In the genomic region with DNA sequence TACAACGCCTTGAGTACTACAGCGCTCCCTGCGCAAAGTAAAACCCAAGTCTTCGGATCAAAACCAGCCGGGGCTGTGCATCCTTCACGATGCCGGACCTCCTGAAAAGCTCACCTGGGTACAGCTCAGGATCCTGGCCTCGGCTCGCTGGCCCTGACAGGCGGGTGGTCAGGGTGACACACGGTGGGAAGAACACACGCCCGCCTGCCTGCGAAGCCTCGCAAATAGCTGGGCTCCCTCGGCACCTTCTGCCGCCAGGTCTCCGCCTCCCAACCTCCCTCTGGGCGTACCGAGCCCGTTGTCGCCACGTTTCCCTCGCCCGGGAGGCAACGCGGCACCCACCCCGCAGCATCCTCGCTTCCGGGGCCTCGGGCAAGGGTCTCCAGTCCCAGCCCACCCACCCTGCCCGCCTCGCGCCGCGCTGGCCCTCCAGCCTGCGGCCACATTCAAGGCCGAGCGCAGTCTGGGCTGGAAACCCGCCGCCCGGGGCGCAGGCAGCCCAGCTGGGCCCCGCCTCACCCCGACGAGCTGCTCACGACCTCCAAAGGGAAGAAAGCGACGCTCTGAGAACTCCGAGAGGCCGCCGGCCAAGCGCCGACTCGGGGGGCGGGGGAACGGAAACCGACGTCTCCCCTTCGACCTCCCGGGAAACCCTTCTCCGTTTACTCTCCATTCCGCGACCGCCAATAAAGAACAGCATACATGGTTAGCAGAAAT, we compare ENCODE assay signal across 8 cellular contexts. TPM values are rescaled to one million over a fixed set of nuclear protein-coding genes. Genes with fewer than 3 reads are reported as not detected.
DNase-seq lines count a peak whose midpoint lies in the region; ATAC-seq and TF ChIP-seq lines count a peak whose summit lies in the region.

No MANE protein-coding gene starts in this region.

- peak overlapping the region; percentile 90 to 98 (median 94) for H3K4me3 Mint-ChIP-seq in CD8-positive, alpha-beta memory T cell

- intact Hi-C loops in left ventricle myocardium inferior (cut with micrococcal nuclease) (no loop called here), prostate gland (cut with DNase I) (loop anchor here (5.0 to 10.0 kb wide), 3 partner anchors 93 to 759 kb away; partner anchors contain the start of genes HERC6 and SPARCL1)

- DNase-seq in CD8-positive, alpha-beta memory T cell = peak; percentile 69 to 87 (median 77)
- DNase-seq in T-helper 2 cell (peak; percentile 44 to 81 (median 70)), amniotic epithelial cell (ENCODE audit: low read depth) (peak; percentile 48), left ventricle myocardium inferior (peak; percentile 53), prostate gland (ENCODE audit: low spot score) (peak; percentile 53)

- under 1% methylated on average over 65 of the region's 65 CpGs for WGBS in HUES64
- WGBS in prostate gland = under 1% methylated on average over 64 of the region's 65 CpGs
- WGBS in urinary bladder = under 1% methylated on average over 65 of the region's 65 CpGs

- peak; percentile 13 for ATAC-seq in GM21423 (IDR thresholded peaks at IDR 0.05; ENCODE audit: unreplicated experiment)

- H3K27me3 Mint-ChIP-seq in CD8-positive, alpha-beta memory T cell = peaks cover 0 to 1% of the 10 kb centered on the region in 2 donors

- peak overlapping the region; percentile 97 to 100 (median 99) for H3K27ac Mint-ChIP-seq in CD8-positive, alpha-beta memory T cell

- no peaks in the 10 kb centered on the region for H3K27me3 ChIP-seq in CD8-positive, alpha-beta memory T cell (ENCODE audit: insufficient read depth, low read length, poor library complexity, severe bottlenecking)
- H3K27me3 ChIP-seq in HUES64 (ENCODE audit: insufficient read depth, low read length) (peaks cover 36% of the 10 kb centered on the region), left ventricle myocardium inferior (ENCODE audit: low read depth) (no peaks in the 10 kb centered on the region), prostate gland (replicated peaks; ENCODE audit: insufficient read depth) (no peaks in the 10 kb centered on the region)

- peak overlapping the region; percentile 91 for H3K4me3 ChIP-seq in CD8-positive, alpha-beta memory T cell (ENCODE audit: low read length)
- H3K4me3 ChIP-seq in HUES64 (ENCODE audit: low read length) (peak overlapping the region; percentile 93), left ventricle myocardium inferior (peak overlapping the region; percentile 94), prostate gland (peak overlapping the region; percentile 80 to 92), urinary bladder (ENCODE audit: low read depth, low read length) (peak overlapping the region; percentile 86)

- H3K36me3 Mint-ChIP-seq in CD8-positive, alpha-beta memory T cell = peaks cover 0 to 18% (median 0%) of the 10 kb centered on the region in 3 donors

- H3K27ac ChIP-seq in CD8-positive, alpha-beta memory T cell (ENCODE audit: low read depth, low read length) = peak overlapping the region; percentile 99
- peak overlapping the region; percentile 88; the same call in 1 of the 2 replicates for H3K27ac ChIP-seq in HUES64 (ENCODE audit: low read depth, low read length)
- peak overlapping the region; percentile 93 for H3K27ac ChIP-seq in left ventricle myocardium inferior (replicated peaks)
- H3K27ac ChIP-seq in prostate gland = peak overlapping the region; percentile 99
- H3K27ac ChIP-seq in urinary bladder (ENCODE audit: low read depth) = peak overlapping the region; percentile 96

- H3K4me1 ChIP-seq in CD8-positive, alpha-beta memory T cell (ENCODE audit: insufficient read depth, low read length) = peaks cover 44% of the 10 kb centered on the region
- H3K4me1 ChIP-seq in HUES64 (ENCODE audit: insufficient read depth, low read length) (peaks cover 6% of the 10 kb centered on the region; the same call in 1 of the 2 replicates), left ventricle myocardium inferior (peaks cover 60% of the 10 kb centered on the region), prostate gland (replicated peaks) (peaks cover under 1% of the 10 kb centered on the region), urinary bladder (ENCODE audit: insufficient read depth) (no peaks in the 10 kb centered on the region)

- POLR2A ChIA-PET in CD8-positive, alpha-beta memory T cell (lab: Charles Lee) = interaction anchor here (0.7 to 3.1 kb wide), 18 partner anchors 8 to 1348 kb away, joined by 3 to 71 read pairs (median 5); partner anchors contain the start of genes HERC3, HERC5, HERC6 and HSD17B11

- no peaks in the 10 kb centered on the region for H3K36me3 ChIP-seq in CD8-positive, alpha-beta memory T cell (ENCODE audit: insufficient read depth, low read length)
- H3K36me3 ChIP-seq in HUES64 (ENCODE audit: insufficient read depth, low read length) (no peaks in the 10 kb centered on the region), left ventricle myocardium inferior (no peaks in the 10 kb centered on the region), prostate gland (no peaks in the 10 kb centered on the region), urinary bladder (ENCODE audit: insufficient read depth) (no peaks in the 10 kb centered on the region)

- peak; percentile 35 for TF ChIP-seq POLR2A in prostate gland (IDR thresholded peaks at IDR 0.05)

- H3K4me1 Mint-ChIP-seq in CD8-positive, alpha-beta memory T cell = peaks cover 50 to 57% (median 57%) of the 10 kb centered on the region in 3 donors

- H3K9me3 ChIP-seq in CD8-positive, alpha-beta memory T cell (ENCODE audit: low read length) = no peaks in the 10 kb centered on the region
- H3K9me3 ChIP-seq in HUES64 (ENCODE audit: insufficient read depth, low read depth, low read length) = no peaks in the 10 kb centered on the region
- no peaks in the 10 kb centered on the region for H3K9me3 ChIP-seq in left ventricle myocardium inferior (replicated peaks)
- H3K9me3 ChIP-seq in prostate gland = no peaks in the 10 kb centered on the region

- no peaks in the 10 kb centered on the region for H3K9me3 Mint-ChIP-seq in CD8-positive, alpha-beta memory T cell

- CTCF ChIA-PET in CD8-positive, alpha-beta memory T cell (lab: Charles Lee) = interaction anchor here (0.8 to 3.8 kb wide), 16 partner anchors 8 to 1349 kb away, joined by 3 to 24 read pairs (median 6); partner anchors contain the start of genes AFF1, HERC5 and HERC6

- TF ChIP-seq CTCF in left ventricle myocardium inferior (IDR thresholded peaks at IDR 0.05; ENCODE audit: borderline replicate concordance) = peak; percentile 20
- peak in 1 of 4 experiments; percentile 2 for TF ChIP-seq CTCF in prostate gland (IDR thresholded peaks at IDR 0.05)

- H3K9ac ChIP-seq in HUES64 (ENCODE audit: low read depth, low read length) = peak overlapping the region; percentile 78

RNA-seq across cellular contexts. Expression of gene PPM1K, which starts 0.5 kb away (rescaled TPM):
- total RNA-seq in CD8-positive, alpha-beta memory T cell = 10 to 100 TPM; 38.2 to 44.3 TPM
- 81.9 TPM for polyA plus RNA-seq in CD8-positive, alpha-beta memory T cell
- polyA plus RNA-seq in HUES64 (2013, experiment 1 of 2) = 3.5 TPM
- polyA plus RNA-seq in HUES64 (2013, experiment 2 of 2) = 4.3 TPM
- 248 TPM for total RNA-seq in left ventricle myocardium inferior
- 10 to 100 TPM; 63.7 to 65.1 TPM for total RNA-seq in prostate gland
- total RNA-seq in urinary bladder = 56.4 TPM
- polyA plus RNA-seq in urinary bladder = 7.1 TPM

Comparison
In these comparisons a context has a peak if more than half of its experiments do, and no peak if none do; other contexts are left out.
1. Peak in every context shown above with its lines: DNase-seq, ATAC-seq, H3K4me3 ChIP-seq and H3K27ac ChIP-seq.